ENCODE assay signal across 9 cellular contexts in genomic region chr5:135204151-135204600, GRCh38.
DNase-seq lines count a peak whose midpoint lies in the region; ATAC-seq and TF ChIP-seq lines count a peak whose summit lies in the region.
"Had no signal": no experiment of that assay in that cellular context is flagged by ENCODE, and none has a peak within 500 bp of the region (broad histone marks: within the 10 kb centered on the region; RNA-seq: fewer than 3 reads in every experiment).

No MANE protein-coding gene starts in this region.

- H3K9me3 Mint-ChIP-seq in activated CD8-positive, alpha-beta T cell treated with anti-CD3 and anti-CD28 coated beads, Interleukin-2, amount 10 ng/mL, durations not matched to agents 7 days and 5 days (ENCODE audit: insufficient read depth) = no peaks in the 10 kb centered on the region

- ATAC-seq in sciatic nerve = no peak
- ATAC-seq in activated CD8-positive, alpha-beta T cell treated with anti-CD3 and anti-CD28 coated beads, Interleukin-2, amount 10 ng/mL, durations not matched to agents 7 days and 5 days = no peak

- CTCF ChIA-PET in BJ (lab: Yijun Ruan, JAX) = interaction anchor here (3.0 kb wide), 1 partner anchor 13 kb away, joined by 19 read pairs; no protein-coding TSS in a partner anchor
- CTCF ChIA-PET in activated CD8-positive, alpha-beta T cell treated with anti-CD3 and anti-CD28 coated beads, Interleukin-2, amount 10 ng/mL, durations not matched to agents 7 days and 5 days (lab: Charles Lee) = interaction anchor here (1.0 to 3.3 kb wide), 4 partner anchors 9 to 220 kb away, joined by 3 to 17 read pairs (median 3); no protein-coding TSS in a partner anchor

- peaks cover 40% of the 10 kb centered on the region for H3K27me3 Mint-ChIP-seq in activated CD8-positive, alpha-beta T cell treated with anti-CD3 and anti-CD28 coated beads, Interleukin-2, amount 10 ng/mL, durations not matched to agents 7 days and 5 days (ENCODE audit: low read depth)

- H3K4me1 Mint-ChIP-seq in activated CD8-positive, alpha-beta T cell treated with anti-CD3 and anti-CD28 coated beads, Interleukin-2, amount 10 ng/mL, durations not matched to agents 7 days and 5 days (ENCODE audit: low read depth) = no peaks in the 10 kb centered on the region

- POLR2A ChIA-PET in BJ (lab: Charles Lee) = no interaction called here
- POLR2A ChIA-PET in activated CD8-positive, alpha-beta T cell treated with anti-CD3 and anti-CD28 coated beads, Interleukin-2, amount 10 ng/mL, durations not matched to agents 7 days and 5 days (lab: Charles Lee) = no interaction called here

- peak; percentile 47 for TF ChIP-seq CTCF in BJ (IDR thresholded peaks at IDR 0.05; ENCODE audit: insufficient read depth, low read depth, low read length)

- no peak overlapping the region for H3K4me3 ChIP-seq in BJ (ENCODE audit: low read depth, low read length)

- DNase-seq in BJ (ENCODE audit: low read depth) (no peak), HCEC 1CT (peak; percentile 77), SW480 (ENCODE audit: low spot score) (peak; percentile 95), left kidney (ENCODE audit: low read depth, low spot score) (peak; percentile 26), sciatic nerve (ENCODE audit: low spot score) (no peak), NCI-H2029 treated with DMSO at 0.1 percent for 48 hours (lab: John Stamatoyannopoulos, UW) (no peak), caudate nucleus (lab: John Stamatoyannopoulos, UW) (no peak)
- no peak for DNase-seq in activated CD8-positive, alpha-beta T cell treated with anti-CD3 and anti-CD28 coated beads, Interleukin-2, amount 10 ng/mL, durations not matched to agents 7 days and 5 days

- H3K27ac Mint-ChIP-seq in activated CD8-positive, alpha-beta T cell treated with anti-CD3 and anti-CD28 coated beads, Interleukin-2, amount 10 ng/mL, durations not matched to agents 7 days and 5 days = no peak overlapping the region
- H3K27ac Mint-ChIP-seq: brain had no signal

- H3K4me3 Mint-ChIP-seq in activated CD8-positive, alpha-beta T cell treated with anti-CD3 and anti-CD28 coated beads, Interleukin-2, amount 10 ng/mL, durations not matched to agents 7 days and 5 days = no peak overlapping the region
- H3K4me3 Mint-ChIP-seq: brain had no signal

- H3K27me3 ChIP-seq in BJ (ENCODE audit: control insufficient read depth, insufficient read depth, low read length) = no peaks in the 10 kb centered on the region

- no peaks in the 10 kb centered on the region for H3K36me3 ChIP-seq in BJ (ENCODE audit: control insufficient read depth, insufficient read depth, low read length)

- intact Hi-C loops in sciatic nerve (cut with DNase I) = no loop called here

- peaks cover 2% of the 10 kb centered on the region for H3K36me3 Mint-ChIP-seq in activated CD8-positive, alpha-beta T cell treated with anti-CD3 and anti-CD28 coated beads, Interleukin-2, amount 10 ng/mL, durations not matched to agents 7 days and 5 days (ENCODE audit: low read depth)
- H3K36me3 Mint-ChIP-seq: brain had no signal

- no peak overlapping the region for H3K27ac ChIP-seq in caudate nucleus (ENCODE audit: low read depth, low read length)

Comparison
In these comparisons a context has a peak if more than half of its experiments do, and no peak if none do; other contexts are left out.
1. DNase-seq: peak in HCEC 1CT (single experiment), SW480 (single experiment) and left kidney (single experiment); none in BJ (single experiment), sciatic nerve (single experiment), NCI-H2029 treated with DMSO at 0.1 percent for 48 hours (single experiment), caudate nucleus (0 of 61) and activated CD8-positive, alpha-beta T cell treated with anti-CD3 and anti-CD28 coated beads, Interleukin-2, amount 10 ng/mL, durations not matched to agents 7 days and 5 days (single experiment).